In genomic region chr3:179694731-179695130, GRCh38 we compare ENCODE assay signal across 28 cellular contexts.
"Had no signal": no experiment of that assay in that cellular context is flagged by ENCODE, and none has a peak within 500 bp of the region (broad histone marks: within the 10 kb centered on the region; RNA-seq: fewer than 3 reads in every experiment).

No MANE protein-coding gene starts in this region.

- H3K27me3 ChIP-seq: neural progenitor cell, ovary, right lobe of liver, sigmoid colon, stomach, thyroid gland, tibial nerve, upper lobe of left lung, vagina had no signal

- H3K4me3 Mint-ChIP-seq: natural killer cell; nephron; neural progenitor cell; stimulated activated effector memory CD8-positive, alpha-beta T cell treated with anti-CD3 and anti-CD28 coated beads, Interleukin-12 subunit alpha, Interleukin-12 subunit beta, amount 100 ng/mL, for 72 hours; stimulated activated naive B cell treated with anti-CD40 and anti-IgM and Interleukin-4, amounts not matched to agents 10 μg/mL and 1 μg/mL and 100 μg/mL, for 72 hours; stimulated activated naive CD8-positive, alpha-beta T cell treated with anti-CD3 and anti-CD28 coated beads, Interleukin-15, Interleukin-2, amounts not matched to agents 100 ng/mL and 50 ng/mL, for 24 hours had no signal

- H3K9ac ChIP-seq: neural progenitor cell, parathyroid adenoma had no signal

- H3K36me3 Mint-ChIP-seq: natural killer cell had no signal

- H3K4me1 ChIP-seq: parathyroid adenoma, right lobe of liver, sigmoid colon, stomach, tibial nerve, upper lobe of left lung, vagina had no signal

- H3K4me3 ChIP-seq: neural progenitor cell, ovary, right lobe of liver, sigmoid colon, stomach, thoracic aorta, thyroid gland, tibial nerve, upper lobe of left lung, vagina had no signal

- H3K27ac ChIP-seq: neural progenitor cell, ovary, parathyroid adenoma, right lobe of liver, sigmoid colon, stomach, thoracic aorta, thyroid gland, tibial nerve, upper lobe of left lung, vagina had no signal

- DNase-seq: natural killer cell; occipital lobe; ovary; posterior cingulate gyrus; right cardiac atrium; right lobe of liver; sigmoid colon; small intestine; stimulated activated CD4-positive, alpha-beta T cell treated with anti-CD3 and anti-CD28 coated beads, Interleukin-15, amount 100 ng/mL, for 24 hours; stimulated activated CD4-positive, alpha-beta T cell treated with anti-CD3 and anti-CD28 coated beads, Interleukin-2, amount 100 ng/mL, for 24 hours; stimulated activated CD4-positive, alpha-beta T cell treated with anti-CD3 and anti-CD28 coated beads, Interleukin-2, amount 100 ng/mL, for 48 hours; stimulated activated CD4-positive, alpha-beta T cell treated with anti-CD3 and anti-CD28 coated beads, Interleukin-4, amount 100 ng/mL, for 24 hours; stimulated activated naive B cell treated with anti-CD40 and anti-IgM and Interleukin-4, amounts not matched to agents 10 μg/mL and 1 μg/mL and 100 μg/mL, for 72 hours; stimulated activated naive CD4-positive, alpha-beta T cell treated with Interleukin-2 at 50 U/mL for 16 hours; stomach; thyroid gland; trophoblast cell; upper lobe of left lung had no signal

- ATAC-seq: natural killer cell; right cardiac atrium; right lobe of liver; stimulated activated effector memory CD8-positive, alpha-beta T cell treated with anti-CD3 and anti-CD28 coated beads, Interleukin-12 subunit alpha, Interleukin-12 subunit beta, amount 100 ng/mL, for 72 hours; stimulated activated naive B cell treated with anti-CD40 and anti-IgM and Interleukin-4, amounts not matched to agents 10 μg/mL and 1 μg/mL and 100 μg/mL, for 72 hours had no signal

- H3K27ac Mint-ChIP-seq: natural killer cell; nephron; neural progenitor cell; progenitor cell of endocrine pancreas; stimulated activated effector memory CD8-positive, alpha-beta T cell treated with anti-CD3 and anti-CD28 coated beads, Interleukin-12 subunit alpha, Interleukin-12 subunit beta, amount 100 ng/mL, for 72 hours; stimulated activated naive B cell treated with anti-CD40 and anti-IgM and Interleukin-4, amounts not matched to agents 10 μg/mL and 1 μg/mL and 100 μg/mL, for 72 hours; stimulated activated naive CD8-positive, alpha-beta T cell treated with anti-CD3 and anti-CD28 coated beads, Interleukin-15, Interleukin-2, amounts not matched to agents 100 ng/mL and 50 ng/mL, for 24 hours had no signal

- H3K4me2 ChIP-seq: neural progenitor cell had no signal

- H3K4me1 Mint-ChIP-seq: natural killer cell; nephron; stimulated activated effector memory CD8-positive, alpha-beta T cell treated with anti-CD3 and anti-CD28 coated beads, Interleukin-12 subunit alpha, Interleukin-12 subunit beta, amount 100 ng/mL, for 72 hours had no signal

- FAIRE-seq: small intestine, urothelium cell line had no signal

- H3K9me3 Mint-ChIP-seq: natural killer cell; nephron; neural progenitor cell; stimulated activated effector memory CD8-positive, alpha-beta T cell treated with anti-CD3 and anti-CD28 coated beads, Interleukin-12 subunit alpha, Interleukin-12 subunit beta, amount 100 ng/mL, for 72 hours; stimulated activated naive B cell treated with anti-CD40 and anti-IgM and Interleukin-4, amounts not matched to agents 10 μg/mL and 1 μg/mL and 100 μg/mL, for 72 hours; stimulated activated naive CD8-positive, alpha-beta T cell treated with anti-CD3 and anti-CD28 coated beads, Interleukin-15, Interleukin-2, amounts not matched to agents 100 ng/mL and 50 ng/mL, for 24 hours had no signal

- H3K27me3 Mint-ChIP-seq: progenitor cell of endocrine pancreas; stimulated activated naive B cell treated with anti-CD40 and anti-IgM and Interleukin-4, amounts not matched to agents 10 μg/mL and 1 μg/mL and 100 μg/mL, for 72 hours; stimulated activated naive CD8-positive, alpha-beta T cell treated with anti-CD3 and anti-CD28 coated beads, Interleukin-15, Interleukin-2, amounts not matched to agents 100 ng/mL and 50 ng/mL, for 24 hours had no signal

- H3K36me3 ChIP-seq: neural progenitor cell, ovary, right lobe of liver, thoracic aorta, thyroid gland, vagina had no signal

- H3K9me3 ChIP-seq: ovary, right lobe of liver, sigmoid colon, stomach, thoracic aorta, thyroid gland, tibial nerve, upper lobe of left lung, vagina had no signal

- H3K79me2 ChIP-seq: parathyroid adenoma had no signal
